In the genomic region with DNA sequence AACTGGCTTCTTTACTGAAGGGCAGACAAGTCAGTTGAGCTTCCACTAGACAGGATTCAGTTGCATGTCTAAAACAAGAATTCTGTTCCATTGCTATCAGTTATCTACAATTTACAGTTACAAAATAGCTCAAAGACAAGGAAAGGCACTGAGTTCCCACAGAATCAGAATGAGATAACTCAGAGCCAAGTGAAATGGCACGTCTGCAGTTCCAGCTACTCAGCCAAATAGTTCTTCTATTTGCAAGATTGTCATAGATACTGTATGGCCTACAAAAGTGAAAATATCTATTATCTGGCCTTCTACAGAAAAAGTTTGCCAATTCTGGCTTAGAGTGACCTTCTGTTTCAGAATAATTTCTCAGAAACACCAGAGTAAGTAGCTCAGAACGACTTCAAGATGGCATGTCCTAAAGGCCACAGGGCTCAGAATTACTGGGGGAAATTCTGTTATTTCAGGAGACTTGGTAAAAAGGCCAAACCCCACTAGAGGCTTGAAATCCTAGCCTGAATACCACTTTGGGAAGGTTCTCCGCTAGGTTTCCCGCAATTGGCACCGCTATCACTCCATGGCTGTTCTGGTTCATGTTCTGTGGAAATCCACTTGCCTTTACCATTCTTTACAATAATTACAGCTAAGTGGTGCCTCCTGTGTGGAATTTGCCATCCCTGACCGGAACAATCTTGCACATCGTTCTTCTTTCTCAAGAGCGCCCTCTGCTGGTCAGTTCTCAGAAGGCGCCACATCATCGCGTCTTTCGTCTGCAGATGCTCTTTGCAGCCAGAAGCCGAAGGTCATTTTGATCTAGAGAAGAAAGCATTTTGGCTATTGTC, we compare ENCODE assay signal across 8 cellular contexts.
DNase-seq lines count a peak whose midpoint lies in the region; ATAC-seq lines count a peak whose summit lies in the region.

No MANE protein-coding gene starts in this region.

- DNase-seq in ELF-1 (ENCODE audit: low read depth, low spot score) (peak; percentile 87), NCI-H226 (peak; percentile 59), caudate nucleus (lab: John Stamatoyannopoulos, UW) (peak in 56 of 61 donors; percentile 3 to 88 (median 56)), kidney glomerular epithelial cell (lab: John Stamatoyannopoulos, UW) (peak; percentile 32)
- DNase-seq in activated CD4-positive, CD25-positive, alpha-beta regulatory T cell treated with anti-CD3 and anti-CD28 coated beads, Interleukin-2, amount 50 U/mL, for 16 hours (ENCODE audit: low read depth, low spot score) = peak; percentile 69
- peak; percentile 69 for DNase-seq in stimulated activated CD4-positive, alpha-beta T cell treated with anti-CD3 and anti-CD28 coated beads, Interleukin-2, amount 100 ng/mL, for 4 hours (ENCODE audit: low read depth)

- H3K27ac ChIP-seq in caudate nucleus (ENCODE audit: low read depth, low read length) = no peak overlapping the region

- peak; percentile 59 for ATAC-seq in HG03045 (IDR thresholded peaks at IDR 0.05; ENCODE audit: unreplicated experiment)
- no peak for ATAC-seq in GM21381 (IDR thresholded peaks at IDR 0.05; ENCODE audit: unreplicated experiment)

Comparison
In these comparisons a context has a peak if more than half of its experiments do, and no peak if none do; other contexts are left out.
1. DNase-seq: peak in every context shown above with its lines; median percentile 87 in ELF-1; 69 in activated CD4-positive, CD25-positive, alpha-beta regulatory T cell treated with anti-CD3 and anti-CD28 coated beads, Interleukin-2, amount 50 U/mL, for 16 hours; 69 in stimulated activated CD4-positive, alpha-beta T cell treated with anti-CD3 and anti-CD28 coated beads, Interleukin-2, amount 100 ng/mL, for 4 hours; 59 in NCI-H226; 56 in caudate nucleus; 32 in kidney glomerular epithelial cell.